Comparison of ENCODE assay signal across 1 cellular context in the genomic region with DNA sequence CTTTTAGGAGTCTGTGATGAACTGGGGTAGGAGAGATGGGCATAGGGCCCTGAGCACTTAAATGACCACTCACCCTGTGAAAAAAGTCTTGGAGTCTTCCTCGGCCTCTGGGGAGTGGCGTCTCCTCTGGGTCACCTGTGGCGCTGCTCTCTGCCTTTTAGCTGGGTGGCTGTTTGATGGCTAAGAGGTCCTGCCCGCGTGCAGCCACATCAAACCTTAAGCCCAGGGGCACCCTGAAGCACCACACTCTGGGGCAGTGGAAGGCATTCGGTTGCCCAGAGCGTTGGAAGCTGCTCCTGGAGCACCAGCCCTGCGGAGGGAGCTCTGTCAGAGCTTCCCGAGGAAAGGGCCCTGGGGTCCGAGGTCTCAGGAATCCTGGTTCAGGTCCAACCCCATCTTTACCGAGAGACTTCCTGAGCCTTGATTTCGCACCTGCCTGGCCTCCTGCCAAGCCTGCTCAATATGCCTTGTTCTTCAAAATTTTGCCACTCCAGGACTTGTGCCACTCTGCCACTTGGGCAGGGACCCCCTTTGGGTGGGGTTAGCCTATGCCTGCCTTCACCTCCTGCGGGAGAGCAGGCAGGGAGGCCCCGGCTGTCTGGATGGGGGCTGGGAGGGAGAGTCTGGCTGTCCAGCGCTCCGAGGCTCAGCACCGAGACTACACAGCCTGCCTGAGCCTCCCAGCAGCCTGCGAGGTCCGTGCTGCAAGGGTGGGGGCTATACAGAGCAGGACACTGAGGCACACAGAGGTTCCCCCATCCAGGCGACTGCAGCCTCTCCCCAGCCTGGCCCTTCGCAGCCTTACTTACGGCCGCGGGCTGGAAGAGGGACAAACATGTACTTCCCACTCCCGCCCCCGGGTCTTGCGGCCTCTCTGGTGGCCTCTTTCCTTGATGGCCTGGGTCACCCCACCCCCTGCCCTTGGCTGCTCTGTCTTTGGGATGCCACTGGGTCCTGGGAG.
TF ChIP-seq lines count a peak whose summit lies in the region.

No MANE protein-coding gene starts in this region.

TF ChIP-seq in IMR-90, 13 proteins besides CTCF, POLR2A, EP300 and RAD21:
- no peak for TF ChIP-seq NFE2L2 (IDR thresholded peaks at IDR 0.05; ENCODE audit: low read depth, low read length)
- no peak for TF ChIP-seq BHLHE40 (IDR thresholded peaks at IDR 0.05; ENCODE audit: low read depth, low read length)
- TF ChIP-seq, protein P1, sequence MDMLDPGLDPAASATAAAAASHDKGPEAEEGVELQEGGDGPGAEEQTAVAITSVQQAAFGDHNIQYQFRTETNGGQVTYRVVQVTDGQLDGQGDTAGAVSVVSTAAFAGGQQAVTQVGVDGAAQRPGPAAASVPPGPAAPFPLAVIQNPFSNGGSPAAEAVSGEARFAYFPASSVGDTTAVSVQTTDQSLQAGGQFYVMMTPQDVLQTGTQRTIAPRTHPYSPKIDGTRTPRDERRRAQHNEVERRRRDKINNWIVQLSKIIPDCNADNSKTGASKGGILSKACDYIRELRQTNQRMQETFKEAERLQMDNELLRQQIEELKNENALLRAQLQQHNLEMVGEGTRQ (IDR thresholded peaks at IDR 0.05; ENCODE audit: low read depth, low read length): no peak
- no peak for TF ChIP-seq MAFK (IDR thresholded peaks at IDR 0.05; ENCODE audit: low read depth, low read length)
- no peak for TF ChIP-seq RCOR1 (IDR thresholded peaks at IDR 0.05; ENCODE audit: insufficient replicate concordance, low read length)
- TF ChIP-seq RFX5 (IDR thresholded peaks at IDR 0.05; ENCODE audit: low read depth, low read length): no peak
- TF ChIP-seq CHD1 (IDR thresholded peaks at IDR 0.05; ENCODE audit: low read depth, low read length): no peak
- TF ChIP-seq, protein P2, sequence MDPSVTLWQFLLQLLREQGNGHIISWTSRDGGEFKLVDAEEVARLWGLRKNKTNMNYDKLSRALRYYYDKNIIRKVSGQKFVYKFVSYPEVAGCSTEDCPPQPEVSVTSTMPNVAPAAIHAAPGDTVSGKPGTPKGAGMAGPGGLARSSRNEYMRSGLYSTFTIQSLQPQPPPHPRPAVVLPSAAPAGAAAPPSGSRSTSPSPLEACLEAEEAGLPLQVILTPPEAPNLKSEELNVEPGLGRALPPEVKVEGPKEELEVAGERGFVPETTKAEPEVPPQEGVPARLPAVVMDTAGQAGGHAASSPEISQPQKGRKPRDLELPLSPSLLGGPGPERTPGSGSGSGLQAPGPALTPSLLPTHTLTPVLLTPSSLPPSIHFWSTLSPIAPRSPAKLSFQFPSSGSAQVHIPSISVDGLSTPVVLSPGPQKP (IDR thresholded peaks at IDR 0.05; ENCODE audit: borderline replicate concordance, low read depth, low read length): no peak
- no peak for TF ChIP-seq SMC3 (IDR thresholded peaks at IDR 0.05; ENCODE audit: low read depth, low read length)
- TF ChIP-seq CEBPB (IDR thresholded peaks at IDR 0.05; ENCODE audit: low read depth, low read length): no peak
- TF ChIP-seq MXI1 (IDR thresholded peaks at IDR 0.05; ENCODE audit: borderline replicate concordance, low read depth, low read length): no peak
- no peak for TF ChIP-seq MAZ (IDR thresholded peaks at IDR 0.05; ENCODE audit: borderline replicate concordance, low read depth, low read length)
- no peak for TF ChIP-seq FOS (IDR thresholded peaks at IDR 0.05; ENCODE audit: low read depth, low read length)
